Comparison of ENCODE assay signal across 18 cellular contexts in genomic region chr9:75488082-75488713, GRCh38.
DNase-seq lines count a peak whose midpoint lies in the region; ATAC-seq and TF ChIP-seq lines count a peak whose summit lies in the region.
"Had no signal": no experiment of that assay in that cellular context is flagged by ENCODE, and none has a peak within 500 bp of the region (broad histone marks: within the 10 kb centered on the region; RNA-seq: fewer than 3 reads in every experiment).

No MANE protein-coding gene starts in this region.

- H3K4me1 ChIP-seq in BLaER1 (peaks cover 29% of the 10 kb centered on the region), HEK293 (ENCODE audit: control insufficient read depth, insufficient read depth, low read length) (no peaks in the 10 kb centered on the region)
- H3K4me1 ChIP-seq: HAP-1, SJCRH30 had no signal

- H3K4me3 Mint-ChIP-seq in nephron progenitor cell, result no peak overlapping the region
- H3K4me3 Mint-ChIP-seq: CD4-positive, alpha-beta memory T cell had no signal

- peaks cover 20% of the 10 kb centered on the region for H3K9me3 Mint-ChIP-seq in nephron progenitor cell

- peak overlapping the region; percentile 69 for H3K27ac Mint-ChIP-seq in nephron progenitor cell
- H3K27ac Mint-ChIP-seq: CD4-positive, alpha-beta memory T cell had no signal

- H3K36me3 Mint-ChIP-seq in nephron progenitor cell (ENCODE audit: low read depth), result peaks cover 9% of the 10 kb centered on the region
- H3K36me3 Mint-ChIP-seq: CD4-positive, alpha-beta memory T cell had no signal

- ATAC-seq in left ventricle myocardium superior (peak; percentile 48), GM18511 (IDR thresholded peaks at IDR 0.05; ENCODE audit: unreplicated experiment) (no peak)

- CTCF ChIA-PET in HEK293 (lab: Yijun Ruan, JAX), result interaction anchor here (0.6 to 0.9 kb wide), 2 partner anchors 223 to 304 kb away, joined by 3 to 8 read pairs; no protein-coding TSS in a partner anchor

- POLR2A ChIA-PET in HEK293 (lab: Yijun Ruan, JAX), result no interaction called here

- H3K4me3 ChIP-seq in BLaER1 (no peak overlapping the region), HEK293 (ENCODE audit: low read depth, low read length) (no peak overlapping the region)
- H3K4me3 ChIP-seq: HAP-1, SJCRH30 had no signal

- TF ChIP-seq CTCF in HEK293 (tag by site-specific recombination; IDR thresholded peaks at IDR 0.05) (no peak), nephron progenitor cell (IDR thresholded peaks at IDR 0.05) (no peak)

- H3K27me3 ChIP-seq in BLaER1, result no peaks in the 10 kb centered on the region
- H3K27me3 ChIP-seq: SJCRH30 had no signal

- DNase-seq in left ventricle myocardium superior (peak; percentile 34), nephron progenitor cell (peak; percentile 9), AG08395 (ENCODE audit: low spot score) (no peak), NCI-H82 treated with DMSO at 0.1 percent for 48 hours (lab: John Stamatoyannopoulos, UW; ENCODE audit: unreplicated experiment) (no peak), NCI-H345 (lab: John Stamatoyannopoulos, UW) (no peak)
- DNase-seq: IMR-90, Karpas-422, MM.1S, NCI-H2029, NCI-H69, RPMI8226, SW 1271 had no signal

- H3K9me3 ChIP-seq in BLaER1 (peaks cover 24% of the 10 kb centered on the region), HEK293 (ENCODE audit: control insufficient read depth, insufficient read depth, low read depth, low read length) (no peaks in the 10 kb centered on the region)
- H3K9me3 ChIP-seq: HAP-1, SJCRH30 had no signal

- no peaks in the 10 kb centered on the region for H3K36me3 ChIP-seq in BLaER1
- H3K36me3 ChIP-seq in HEK293 (ENCODE audit: control insufficient read depth in 2 of 2, insufficient read depth in 1 of 2, low read length in 2 of 2), result no peaks in the 10 kb centered on the region
- H3K36me3 ChIP-seq: HAP-1, SJCRH30 had no signal

- no peaks in the 10 kb centered on the region for H4K20me1 ChIP-seq in BLaER1

- peaks cover 22% of the 10 kb centered on the region for H3K4me1 Mint-ChIP-seq in nephron progenitor cell
- H3K4me1 Mint-ChIP-seq: CD4-positive, alpha-beta memory T cell had no signal

- H3K27ac ChIP-seq in BLaER1 (no peak overlapping the region; the same call in 1 of the 2 replicates), HEK293 (ENCODE audit: extremely low read depth, low read depth, low read length) (no peak overlapping the region)
- H3K27ac ChIP-seq: SJCRH30 had no signal

- H3K27me3 Mint-ChIP-seq in nephron progenitor cell (ENCODE audit: low read depth, poor library complexity), result peaks cover 9% of the 10 kb centered on the region

- intact Hi-C loops in left ventricle myocardium superior (cut with micrococcal nuclease), result no loop called here

- no peak overlapping the region for H3K9ac ChIP-seq in BLaER1

- H3K4me2 ChIP-seq in BLaER1, result peak overlapping the region; percentile 51

TF ChIP-seq in HEK293, 187 proteins besides CTCF, POLR2A, EP300 and RAD21:
- TF ChIP-seq ZNF530 (tag by site-specific recombination; IDR thresholded peaks at IDR 0.05; ENCODE audit: low read depth) (no peak), ZNF223 (tag by site-specific recombination; IDR thresholded peaks at IDR 0.05) (no peak), MZF1 (tag by site-specific recombination; IDR thresholded peaks at IDR 0.05; ENCODE audit: borderline replicate concordance) (0 out of 2 replicates have a peak, but pooled peaks have one; percentile 86), ZNF692 (tag by site-specific recombination; IDR thresholded peaks at IDR 0.05) (no peak), ZBTB21 (tag by site-specific recombination; IDR thresholded peaks at IDR 0.05) (no peak), ZNF571 (tag by site-specific recombination; IDR thresholded peaks at IDR 0.05) (no peak), KLF7 (tag by site-specific recombination; IDR thresholded peaks at IDR 0.05; ENCODE audit: borderline replicate concordance) (no peak), ZNF169 (tag by site-specific recombination; IDR thresholded peaks at IDR 0.05) (no peak), GLIS1 (tag by site-specific recombination; IDR thresholded peaks at IDR 0.05) (peak; percentile 24; the same call in 1 of the 2 replicates), ZNF214 (tag by site-specific recombination; IDR thresholded peaks at IDR 0.05; ENCODE audit: borderline replicate concordance) (no peak), ZNF23 (tag by site-specific recombination; IDR thresholded peaks at IDR 0.05; ENCODE audit: borderline replicate concordance) (no peak), ZNF624 (tag by site-specific recombination; IDR thresholded peaks at IDR 0.05) (no peak)
- TF ChIP-seq, protein P1, sequence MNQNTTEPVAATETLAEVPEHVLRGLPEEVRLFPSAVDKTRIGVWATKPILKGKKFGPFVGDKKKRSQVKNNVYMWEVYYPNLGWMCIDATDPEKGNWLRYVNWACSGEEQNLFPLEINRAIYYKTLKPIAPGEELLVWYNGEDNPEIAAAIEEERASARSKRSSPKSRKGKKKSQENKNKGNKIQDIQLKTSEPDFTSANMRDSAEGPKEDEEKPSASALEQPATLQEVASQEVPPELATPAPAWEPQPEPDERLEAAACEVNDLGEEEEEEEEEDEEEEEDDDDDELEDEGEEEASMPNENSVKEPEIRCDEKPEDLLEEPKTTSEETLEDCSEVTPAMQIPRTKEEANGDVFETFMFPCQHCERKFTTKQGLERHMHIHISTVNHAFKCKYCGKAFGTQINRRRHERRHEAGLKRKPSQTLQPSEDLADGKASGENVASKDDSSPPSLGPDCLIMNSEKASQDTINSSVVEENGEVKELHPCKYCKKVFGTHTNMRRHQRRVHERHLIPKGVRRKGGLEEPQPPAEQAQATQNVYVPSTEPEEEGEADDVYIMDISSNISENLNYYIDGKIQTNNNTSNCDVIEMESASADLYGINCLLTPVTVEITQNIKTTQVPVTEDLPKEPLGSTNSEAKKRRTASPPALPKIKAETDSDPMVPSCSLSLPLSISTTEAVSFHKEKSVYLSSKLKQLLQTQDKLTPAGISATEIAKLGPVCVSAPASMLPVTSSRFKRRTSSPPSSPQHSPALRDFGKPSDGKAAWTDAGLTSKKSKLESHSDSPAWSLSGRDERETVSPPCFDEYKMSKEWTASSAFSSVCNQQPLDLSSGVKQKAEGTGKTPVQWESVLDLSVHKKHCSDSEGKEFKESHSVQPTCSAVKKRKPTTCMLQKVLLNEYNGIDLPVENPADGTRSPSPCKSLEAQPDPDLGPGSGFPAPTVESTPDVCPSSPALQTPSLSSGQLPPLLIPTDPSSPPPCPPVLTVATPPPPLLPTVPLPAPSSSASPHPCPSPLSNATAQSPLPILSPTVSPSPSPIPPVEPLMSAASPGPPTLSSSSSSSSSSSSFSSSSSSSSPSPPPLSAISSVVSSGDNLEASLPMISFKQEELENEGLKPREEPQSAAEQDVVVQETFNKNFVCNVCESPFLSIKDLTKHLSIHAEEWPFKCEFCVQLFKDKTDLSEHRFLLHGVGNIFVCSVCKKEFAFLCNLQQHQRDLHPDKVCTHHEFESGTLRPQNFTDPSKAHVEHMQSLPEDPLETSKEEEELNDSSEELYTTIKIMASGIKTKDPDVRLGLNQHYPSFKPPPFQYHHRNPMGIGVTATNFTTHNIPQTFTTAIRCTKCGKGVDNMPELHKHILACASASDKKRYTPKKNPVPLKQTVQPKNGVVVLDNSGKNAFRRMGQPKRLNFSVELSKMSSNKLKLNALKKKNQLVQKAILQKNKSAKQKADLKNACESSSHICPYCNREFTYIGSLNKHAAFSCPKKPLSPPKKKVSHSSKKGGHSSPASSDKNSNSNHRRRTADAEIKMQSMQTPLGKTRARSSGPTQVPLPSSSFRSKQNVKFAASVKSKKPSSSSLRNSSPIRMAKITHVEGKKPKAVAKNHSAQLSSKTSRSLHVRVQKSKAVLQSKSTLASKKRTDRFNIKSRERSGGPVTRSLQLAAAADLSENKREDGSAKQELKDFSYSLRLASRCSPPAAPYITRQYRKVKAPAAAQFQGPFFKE (tag by site-specific recombination; IDR thresholded peaks at IDR 0.05; ENCODE audit: borderline replicate concordance), result no peak
- TF ChIP-seq, protein P2, sequence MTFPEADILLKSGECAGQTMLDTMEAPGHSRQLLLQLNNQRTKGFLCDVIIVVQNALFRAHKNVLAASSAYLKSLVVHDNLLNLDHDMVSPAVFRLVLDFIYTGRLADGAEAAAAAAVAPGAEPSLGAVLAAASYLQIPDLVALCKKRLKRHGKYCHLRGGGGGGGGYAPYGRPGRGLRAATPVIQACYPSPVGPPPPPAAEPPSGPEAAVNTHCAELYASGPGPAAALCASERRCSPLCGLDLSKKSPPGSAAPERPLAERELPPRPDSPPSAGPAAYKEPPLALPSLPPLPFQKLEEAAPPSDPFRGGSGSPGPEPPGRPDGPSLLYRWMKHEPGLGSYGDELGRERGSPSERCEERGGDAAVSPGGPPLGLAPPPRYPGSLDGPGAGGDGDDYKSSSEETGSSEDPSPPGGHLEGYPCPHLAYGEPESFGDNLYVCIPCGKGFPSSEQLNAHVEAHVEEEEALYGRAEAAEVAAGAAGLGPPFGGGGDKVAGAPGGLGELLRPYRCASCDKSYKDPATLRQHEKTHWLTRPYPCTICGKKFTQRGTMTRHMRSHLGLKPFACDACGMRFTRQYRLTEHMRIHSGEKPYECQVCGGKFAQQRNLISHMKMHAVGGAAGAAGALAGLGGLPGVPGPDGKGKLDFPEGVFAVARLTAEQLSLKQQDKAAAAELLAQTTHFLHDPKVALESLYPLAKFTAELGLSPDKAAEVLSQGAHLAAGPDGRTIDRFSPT (tag by site-specific recombination; IDR thresholded peaks at IDR 0.05), result no peak

Comparison
In these comparisons a context has a peak if more than half of its experiments do, and no peak if none do; other contexts are left out.
1. DNase-seq: peak in left ventricle myocardium superior (single experiment) and nephron progenitor cell (single experiment); none in AG08395 (single experiment), NCI-H82 treated with DMSO at 0.1 percent for 48 hours (single experiment) and NCI-H345 (single experiment).